Comparison of ENCODE assay signal across 2 cellular contexts in the genomic region with DNA sequence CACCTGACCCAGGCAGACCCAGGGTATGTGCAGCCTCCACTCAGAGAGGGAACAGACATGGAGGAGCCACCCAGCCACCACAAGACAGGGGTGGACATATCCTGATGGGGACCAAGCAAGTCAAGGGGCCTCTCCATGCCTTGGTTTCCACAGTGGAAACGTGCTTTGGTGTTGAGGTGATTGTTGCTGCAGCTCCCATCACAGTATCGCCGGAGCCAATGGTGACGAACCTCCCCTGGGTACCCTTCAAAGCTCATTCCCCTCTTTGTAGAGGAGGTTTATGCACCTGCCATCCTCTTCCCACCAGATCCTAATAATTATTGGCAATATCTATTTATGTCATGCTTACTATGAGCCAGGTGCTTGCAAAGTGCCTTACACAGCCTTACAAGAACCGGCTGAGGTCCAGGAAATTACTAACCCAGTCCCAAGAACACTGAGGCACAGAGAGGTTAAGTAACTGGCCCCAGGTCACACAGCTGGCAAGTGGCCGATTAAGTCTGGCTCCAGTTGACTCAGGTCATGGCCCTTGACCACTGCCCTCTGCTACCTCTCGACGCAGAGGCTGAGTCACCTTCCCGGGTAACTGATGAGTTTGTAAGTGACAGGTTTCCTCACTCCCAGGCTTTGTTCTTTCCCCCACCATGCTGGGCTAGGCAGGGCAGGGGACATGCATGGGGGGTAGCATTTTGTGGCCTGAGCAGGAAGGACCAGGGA.
TF ChIP-seq lines count a peak whose summit lies in the region.

No MANE protein-coding gene starts in this region.

TF ChIP-seq in A549, 52 proteins besides CTCF, POLR2A, EP300 and RAD21:
- TF ChIP-seq KDM1A (IDR thresholded peaks at IDR 0.05; ENCODE audit: low read depth) (no peak), ZFP36 (IDR thresholded peaks at IDR 0.05; ENCODE audit: borderline replicate concordance, partially characterized antibody) (peak; percentile 37)

TF ChIP-seq in HepG2, 621 proteins besides CTCF, POLR2A, EP300 and RAD21 (continues in another document):
- TF ChIP-seq, protein P1, sequence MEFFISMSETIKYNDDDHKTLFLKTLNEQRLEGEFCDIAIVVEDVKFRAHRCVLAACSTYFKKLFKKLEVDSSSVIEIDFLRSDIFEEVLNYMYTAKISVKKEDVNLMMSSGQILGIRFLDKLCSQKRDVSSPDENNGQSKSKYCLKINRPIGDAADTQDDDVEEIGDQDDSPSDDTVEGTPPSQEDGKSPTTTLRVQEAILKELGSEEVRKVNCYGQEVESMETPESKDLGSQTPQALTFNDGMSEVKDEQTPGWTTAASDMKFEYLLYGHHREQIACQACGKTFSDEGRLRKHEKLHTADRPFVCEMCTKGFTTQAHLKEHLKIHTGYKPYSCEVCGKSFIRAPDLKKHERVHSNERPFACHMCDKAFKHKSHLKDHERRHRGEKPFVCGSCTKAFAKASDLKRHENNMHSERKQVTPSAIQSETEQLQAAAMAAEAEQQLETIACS (CRISPR knock-in tag; IDR thresholded peaks at IDR 0.05) = no peak
- no peak for TF ChIP-seq ZNF691 (CRISPR knock-in tag; IDR thresholded peaks at IDR 0.05; ENCODE audit: borderline replicate concordance, low read depth)
- no peak for TF ChIP-seq KDM6A (CRISPR knock-in tag; IDR thresholded peaks at IDR 0.05; ENCODE audit: low read depth)
- TF ChIP-seq, protein P2, sequence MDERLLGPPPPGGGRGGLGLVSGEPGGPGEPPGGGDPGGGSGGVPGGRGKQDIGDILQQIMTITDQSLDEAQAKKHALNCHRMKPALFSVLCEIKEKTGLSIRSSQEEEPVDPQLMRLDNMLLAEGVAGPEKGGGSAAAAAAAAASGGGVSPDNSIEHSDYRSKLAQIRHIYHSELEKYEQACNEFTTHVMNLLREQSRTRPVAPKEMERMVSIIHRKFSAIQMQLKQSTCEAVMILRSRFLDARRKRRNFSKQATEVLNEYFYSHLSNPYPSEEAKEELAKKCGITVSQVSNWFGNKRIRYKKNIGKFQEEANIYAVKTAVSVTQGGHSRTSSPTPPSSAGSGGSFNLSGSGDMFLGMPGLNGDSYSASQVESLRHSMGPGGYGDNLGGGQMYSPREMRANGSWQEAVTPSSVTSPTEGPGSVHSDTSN (CRISPR knock-in tag; IDR thresholded peaks at IDR 0.05) = no peak
- TF ChIP-seq ZNF740 (CRISPR knock-in tag; IDR thresholded peaks at IDR 0.05) = no peak
- TF ChIP-seq ONECUT2 (CRISPR knock-in tag; IDR thresholded peaks at IDR 0.05) = no peak
- TF ChIP-seq ZNF10 (CRISPR knock-in tag; IDR thresholded peaks at IDR 0.05; ENCODE audit: borderline replicate concordance, low read depth) = no peak
- no peak for TF ChIP-seq ZNF83 (CRISPR knock-in tag; IDR thresholded peaks at IDR 0.05; ENCODE audit: borderline replicate concordance)
- no peak for TF ChIP-seq ZKSCAN8 (CRISPR knock-in tag; IDR thresholded peaks at IDR 0.05; ENCODE audit: borderline replicate concordance)
- TF ChIP-seq SMARCC2 (IDR thresholded peaks at IDR 0.05) = no peak
- no peak for TF ChIP-seq ZNF776 (CRISPR knock-in tag; IDR thresholded peaks at IDR 0.05)
- no peak for TF ChIP-seq SNAPC2 (CRISPR knock-in tag; IDR thresholded peaks at IDR 0.05)
- no peak for TF ChIP-seq NBN (conservative IDR thresholded peaks at IDR 0.05)
- TF ChIP-seq KDM3A (CRISPR knock-in tag; IDR thresholded peaks at IDR 0.05; ENCODE audit: low read depth) = no peak
- no peak for TF ChIP-seq ZNF253 (CRISPR knock-in tag; IDR thresholded peaks at IDR 0.05; ENCODE audit: borderline replicate concordance)
- TF ChIP-seq DZIP1 (CRISPR knock-in tag; IDR thresholded peaks at IDR 0.05) = no peak
- no peak for TF ChIP-seq ZNF24 (IDR thresholded peaks at IDR 0.05)
- TF ChIP-seq ZNF326 (CRISPR knock-in tag; IDR thresholded peaks at IDR 0.05; ENCODE audit: borderline replicate concordance) = no peak
- TF ChIP-seq ISX (CRISPR knock-in tag; conservative IDR thresholded peaks at IDR 0.05) = no peak
- TF ChIP-seq ZHX2 (IDR thresholded peaks at IDR 0.05; ENCODE audit: low read depth) = no peak
- no peak for TF ChIP-seq ZHX2 (CRISPR knock-in tag; IDR thresholded peaks at IDR 0.05; ENCODE audit: borderline replicate concordance)
- no peak for TF ChIP-seq THYN1 (CRISPR knock-in tag; IDR thresholded peaks at IDR 0.05; ENCODE audit: borderline replicate concordance, low read depth)
- no peak for TF ChIP-seq ZNF17 (CRISPR knock-in tag; IDR thresholded peaks at IDR 0.05)
- peak; percentile 60 for TF ChIP-seq RARA (CRISPR knock-in tag; IDR thresholded peaks at IDR 0.05)
- no peak for TF ChIP-seq RFXAP (CRISPR knock-in tag; IDR thresholded peaks at IDR 0.05; ENCODE audit: borderline replicate concordance)
- TF ChIP-seq ZBTB37 (CRISPR knock-in tag; IDR thresholded peaks at IDR 0.05) = no peak
- TF ChIP-seq TOPORS (CRISPR knock-in tag; IDR thresholded peaks at IDR 0.05) = no peak
- TF ChIP-seq DNMT3B (CRISPR knock-in tag; conservative IDR thresholded peaks at IDR 0.05) = no peak
- no peak for TF ChIP-seq TERF1 (CRISPR knock-in tag; IDR thresholded peaks at IDR 0.05)
- TF ChIP-seq, protein P3, sequence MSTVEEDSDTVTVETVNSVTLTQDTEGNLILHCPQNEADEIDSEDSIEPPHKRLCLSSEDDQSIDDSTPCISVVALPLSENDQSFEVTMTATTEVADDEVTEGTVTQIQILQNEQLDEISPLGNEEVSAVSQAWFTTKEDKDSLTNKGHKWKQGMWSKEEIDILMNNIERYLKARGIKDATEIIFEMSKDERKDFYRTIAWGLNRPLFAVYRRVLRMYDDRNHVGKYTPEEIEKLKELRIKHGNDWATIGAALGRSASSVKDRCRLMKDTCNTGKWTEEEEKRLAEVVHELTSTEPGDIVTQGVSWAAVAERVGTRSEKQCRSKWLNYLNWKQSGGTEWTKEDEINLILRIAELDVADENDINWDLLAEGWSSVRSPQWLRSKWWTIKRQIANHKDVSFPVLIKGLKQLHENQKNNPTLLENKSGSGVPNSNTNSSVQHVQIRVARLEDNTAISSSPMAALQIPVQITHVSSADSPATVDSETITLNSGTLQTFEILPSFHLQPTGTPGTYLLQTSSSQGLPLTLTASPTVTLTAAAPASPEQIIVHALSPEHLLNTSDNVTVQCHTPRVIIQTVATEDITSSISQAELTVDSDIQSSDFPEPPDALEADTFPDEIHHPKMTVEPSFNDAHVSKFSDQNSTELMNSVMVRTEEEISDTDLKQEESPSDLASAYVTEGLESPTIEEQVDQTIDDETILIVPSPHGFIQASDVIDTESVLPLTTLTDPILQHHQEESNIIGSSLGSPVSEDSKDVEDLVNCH (CRISPR knock-in tag; IDR thresholded peaks at IDR 0.05) = no peak
- no peak for TF ChIP-seq SIN3A (IDR thresholded peaks at IDR 0.05; ENCODE audit: borderline replicate concordance, low read depth, low read length)
- TF ChIP-seq, protein P4, sequence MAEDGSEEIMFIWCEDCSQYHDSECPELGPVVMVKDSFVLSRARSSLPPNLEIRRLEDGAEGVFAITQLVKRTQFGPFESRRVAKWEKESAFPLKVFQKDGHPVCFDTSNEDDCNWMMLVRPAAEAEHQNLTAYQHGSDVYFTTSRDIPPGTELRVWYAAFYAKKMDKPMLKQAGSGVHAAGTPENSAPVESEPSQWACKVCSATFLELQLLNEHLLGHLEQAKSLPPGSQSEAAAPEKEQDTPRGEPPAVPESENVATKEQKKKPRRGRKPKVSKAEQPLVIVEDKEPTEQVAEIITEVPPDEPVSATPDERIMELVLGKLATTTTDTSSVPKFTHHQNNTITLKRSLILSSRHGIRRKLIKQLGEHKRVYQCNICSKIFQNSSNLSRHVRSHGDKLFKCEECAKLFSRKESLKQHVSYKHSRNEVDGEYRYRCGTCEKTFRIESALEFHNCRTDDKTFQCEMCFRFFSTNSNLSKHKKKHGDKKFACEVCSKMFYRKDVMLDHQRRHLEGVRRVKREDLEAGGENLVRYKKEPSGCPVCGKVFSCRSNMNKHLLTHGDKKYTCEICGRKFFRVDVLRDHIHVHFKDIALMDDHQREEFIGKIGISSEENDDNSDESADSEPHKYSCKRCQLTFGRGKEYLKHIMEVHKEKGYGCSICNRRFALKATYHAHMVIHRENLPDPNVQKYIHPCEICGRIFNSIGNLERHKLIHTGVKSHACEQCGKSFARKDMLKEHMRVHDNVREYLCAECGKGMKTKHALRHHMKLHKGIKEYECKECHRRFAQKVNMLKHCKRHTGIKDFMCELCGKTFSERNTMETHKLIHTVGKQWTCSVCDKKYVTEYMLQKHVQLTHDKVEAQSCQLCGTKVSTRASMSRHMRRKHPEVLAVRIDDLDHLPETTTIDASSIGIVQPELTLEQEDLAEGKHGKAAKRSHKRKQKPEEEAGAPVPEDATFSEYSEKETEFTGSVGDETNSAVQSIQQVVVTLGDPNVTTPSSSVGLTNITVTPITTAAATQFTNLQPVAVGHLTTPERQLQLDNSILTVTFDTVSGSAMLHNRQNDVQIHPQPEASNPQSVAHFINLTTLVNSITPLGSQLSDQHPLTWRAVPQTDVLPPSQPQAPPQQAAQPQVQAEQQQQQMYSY (CRISPR knock-in tag; IDR thresholded peaks at IDR 0.05) = no peak
